Comparison of ENCODE assay signal across 16 cellular contexts in genomic region chr5:14161825-14162556, GRCh38. TPM values are rescaled to one million over a fixed set of nuclear protein-coding genes. Genes with fewer than 3 reads are reported as not detected.
DNase-seq lines count a peak whose midpoint lies in the region; ATAC-seq lines count a peak whose summit lies in the region.
"Had no signal": no experiment of that assay in that cellular context is flagged by ENCODE, and none has a peak within 500 bp of the region (broad histone marks: within the 10 kb centered on the region; RNA-seq: fewer than 3 reads in every experiment).

No MANE protein-coding gene starts in this region.

- no CpG with 5 or more reads among the region's 7 CpGs for WGBS in mesendoderm (ENCODE audit: extremely low coverage, insufficient coverage, low lambda C conversion rate)

- no peaks in the 10 kb centered on the region for H3K27me3 Mint-ChIP-seq in memory B cell
- H3K27me3 Mint-ChIP-seq: natural killer cell treated with Interleukin-12 subunit alpha and Interleukin-12 subunit beta and Interleukin-15 and Interleukin-18, amount 100 ng/mL, for 72 hours had no signal

- H3K56ac ChIP-seq in mesendoderm (ENCODE audit: low read length) = no peak overlapping the region

- no peak overlapping the region for H2AK5ac ChIP-seq in mesendoderm (ENCODE audit: low read length)

- H3K4me1 ChIP-seq in mesendoderm (ENCODE audit: control insufficient read depth, low read depth, low read length) = peaks cover 12% of the 10 kb centered on the region

- peaks cover 11% of the 10 kb centered on the region for H3K36me3 Mint-ChIP-seq in memory B cell
- H3K36me3 Mint-ChIP-seq: natural killer cell treated with Interleukin-12 subunit alpha and Interleukin-12 subunit beta and Interleukin-15 and Interleukin-18, amount 100 ng/mL, for 72 hours had no signal

- H3K9ac ChIP-seq in mesendoderm (ENCODE audit: low read length) = no peak overlapping the region

- peaks cover 64% of the 10 kb centered on the region for H3K4me1 Mint-ChIP-seq in memory B cell

- peaks cover 20% of the 10 kb centered on the region for H3K79me1 ChIP-seq in mesendoderm (ENCODE audit: low read length)

- ATAC-seq in memory B cell (ENCODE audit: low read depth) (no peak), left lobe of liver (no peak), HG03039 (IDR thresholded peaks at IDR 0.05; ENCODE audit: unreplicated experiment) (no peak)
- ATAC-seq: heart right ventricle; left lung; natural killer cell treated with Interleukin-12 subunit alpha and Interleukin-12 subunit beta and Interleukin-15 and Interleukin-18, amount 100 ng/mL, for 72 hours had no signal

- peaks cover 95% of the 10 kb centered on the region for H3K79me2 ChIP-seq in mesendoderm (ENCODE audit: control insufficient read depth, insufficient read depth, low read length)

- peak overlapping the region; percentile 10 for H3K27ac Mint-ChIP-seq in memory B cell
- H3K27ac Mint-ChIP-seq: activated naive CD4-positive, alpha-beta T cell treated with anti-CD3 and anti-CD28 coated beads for 36 hours; H9; natural killer cell treated with Interleukin-12 subunit alpha and Interleukin-12 subunit beta and Interleukin-15 and Interleukin-18, amount 100 ng/mL, for 72 hours had no signal

- DNase-seq in DMS79 (lab: John Stamatoyannopoulos, UW) = peak; percentile 10
- peak; percentile 80 for DNase-seq in NCI-H1436 (lab: John Stamatoyannopoulos, UW)
- peak; percentile 72 for DNase-seq in NCI-H82 treated with DMSO at 0.1 percent for 48 hours (lab: John Stamatoyannopoulos, UW; ENCODE audit: unreplicated experiment)
- no peak for DNase-seq in memory B cell (ENCODE audit: low spot score in 2 of 2)
- no peak for DNase-seq in activated CD4-positive, alpha-beta T cell treated with anti-CD3 and anti-CD28 coated beads for 1 hour
- no peak for DNase-seq in left lobe of liver (ENCODE audit: low spot score)
- DNase-seq in mesendoderm = no peak
- DNase-seq: activated naive CD4-positive, alpha-beta T cell treated with anti-CD3 and anti-CD28 coated beads for 36 hours; GF-D8; H9; heart right ventricle; left lung; NCI-H1048 had no signal

- no peak overlapping the region for H3K4me3 ChIP-seq in mesendoderm (ENCODE audit: low read length)
- H3K4me3 ChIP-seq: heart right ventricle, left lung had no signal

- no peak overlapping the region for H2BK5ac ChIP-seq in mesendoderm (ENCODE audit: low read length)

- H3K18ac ChIP-seq in mesendoderm (ENCODE audit: low read length) = no peak overlapping the region

- no peak overlapping the region for H3K4me3 Mint-ChIP-seq in memory B cell
- H3K4me3 Mint-ChIP-seq: activated naive CD4-positive, alpha-beta T cell treated with anti-CD3 and anti-CD28 coated beads for 36 hours; CD14-positive monocyte; H9; natural killer cell treated with Interleukin-12 subunit alpha and Interleukin-12 subunit beta and Interleukin-15 and Interleukin-18, amount 100 ng/mL, for 72 hours had no signal

- H3K27ac ChIP-seq in mesendoderm (ENCODE audit: low read depth, low read length) = no peak overlapping the region
- H3K27ac ChIP-seq: heart right ventricle, left lung had no signal

- no peaks in the 10 kb centered on the region for H3K27me3 ChIP-seq in mesendoderm (ENCODE audit: insufficient read depth, low read length, poor library complexity)
- H3K27me3 ChIP-seq: heart right ventricle, left lung had no signal

- peaks cover 2% of the 10 kb centered on the region for H3K9me3 Mint-ChIP-seq in memory B cell
- H3K9me3 Mint-ChIP-seq: activated naive CD4-positive, alpha-beta T cell treated with anti-CD3 and anti-CD28 coated beads for 36 hours; natural killer cell treated with Interleukin-12 subunit alpha and Interleukin-12 subunit beta and Interleukin-15 and Interleukin-18, amount 100 ng/mL, for 72 hours had no signal

- no peak overlapping the region for H3K4me2 ChIP-seq in mesendoderm (ENCODE audit: low read length)

- no peak overlapping the region for H4K5ac ChIP-seq in mesendoderm (ENCODE audit: low read length)

- no peak overlapping the region for H3K4ac ChIP-seq in mesendoderm (ENCODE audit: low read depth, low read length)

- H4K8ac ChIP-seq in mesendoderm (ENCODE audit: low read depth, low read length) = no peak overlapping the region

- H2BK15ac ChIP-seq in mesendoderm (replicated peaks; ENCODE audit: low read depth) = no peak overlapping the region

- H3K36me3 ChIP-seq in mesendoderm (ENCODE audit: control insufficient read depth, insufficient read depth, low read length) = no peaks in the 10 kb centered on the region
- H3K36me3 ChIP-seq: heart right ventricle, left lung had no signal

- no peak overlapping the region for H3K23ac ChIP-seq in mesendoderm (ENCODE audit: low read length)

- no peak overlapping the region for H2BK120ac ChIP-seq in mesendoderm (ENCODE audit: low read depth, low read length)

RNA-seq across cellular contexts. Expression of gene TRIO, which starts 18.8 kb away (rescaled TPM):
- 34.9 TPM for total RNA-seq in left lobe of liver
- polyA plus RNA-seq in mesendoderm (2013, experiment 1 of 2) = 32.6 TPM
- polyA plus RNA-seq in mesendoderm (2013, experiment 2 of 2) = 32.2 TPM

Comparison
In these comparisons a context has a peak if more than half of its experiments do, and no peak if none do; other contexts are left out.
1. DNase-seq: peak in DMS79 (single experiment), NCI-H1436 (single experiment) and NCI-H82 treated with DMSO at 0.1 percent for 48 hours (single experiment); none in memory B cell (0 of 2), activated CD4-positive, alpha-beta T cell treated with anti-CD3 and anti-CD28 coated beads for 1 hour (single experiment), left lobe of liver (single experiment) and mesendoderm (single experiment).